In the genomic region with DNA sequence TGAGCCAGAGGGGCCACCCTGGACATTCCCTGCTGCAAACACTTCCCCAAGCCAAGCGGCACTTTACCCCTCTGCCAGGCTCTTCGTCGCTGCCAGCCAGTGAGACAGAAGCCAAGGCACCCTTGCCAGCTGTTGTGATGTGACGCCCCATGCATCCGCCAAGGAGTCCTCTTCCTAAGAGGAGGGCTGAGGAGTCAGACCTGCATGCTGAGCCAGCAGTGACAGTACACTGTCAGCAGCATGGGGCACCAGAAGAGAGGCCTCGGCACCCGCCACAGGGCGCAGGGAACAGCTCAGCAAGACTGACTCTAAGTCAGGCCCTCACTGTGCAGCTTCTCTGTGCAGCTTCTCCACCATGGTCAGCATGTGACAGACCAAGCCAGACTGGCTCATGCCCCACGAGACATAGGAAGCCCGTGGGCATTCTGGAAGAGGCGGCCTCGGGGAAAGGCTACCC, we compare ENCODE assay signal across 15 cellular contexts. TPM values are rescaled to one million over a fixed set of nuclear protein-coding genes. Genes with fewer than 3 reads are reported as not detected.
A peak's percentile ranks its signal among the peaks of the same experiment; 100 is the strongest.
DNase-seq lines count a peak whose midpoint lies in the region; ATAC-seq and TF ChIP-seq lines count a peak whose summit lies in the region.
"Had no signal": no experiment of that assay in that cellular context is flagged by ENCODE, and none has a peak within 500 bp of the region (broad histone marks: within the 10 kb centered on the region; RNA-seq: fewer than 3 reads in every experiment).

No MANE protein-coding gene starts in this region.

- H4K20me1 ChIP-seq in osteoblast (ENCODE audit: insufficient read depth, low read length) = peaks cover 56% of the 10 kb centered on the region

- no peaks in the 10 kb centered on the region for H3K27me3 ChIP-seq in right atrium auricular region
- H3K27me3 ChIP-seq in heart right ventricle = no peaks in the 10 kb centered on the region
- no peaks in the 10 kb centered on the region for H3K27me3 ChIP-seq in osteoblast (ENCODE audit: insufficient read depth, low read length)
- H3K27me3 ChIP-seq in dorsolateral prefrontal cortex = no peaks in the 10 kb centered on the region

- H3K79me2 ChIP-seq in osteoblast (ENCODE audit: insufficient read depth, low read length) = peaks cover 15% of the 10 kb centered on the region

- intact Hi-C loops in Right ventricle myocardium inferior (cut with DNase I) (no loop called here), heart right ventricle (cut with DNase I) (loop anchor here in 4 of 10 donors (5.0 to 10.0 kb wide), 5 partner anchors 42 to 303 kb away; a partner anchor contains a TSS), dorsolateral prefrontal cortex (cut with DNase I) (loop anchor here (5.0 kb wide), 2 partner anchors 208 to 233 kb away; no protein-coding TSS in a partner anchor)

- DNase-seq in Right ventricle myocardium inferior (ENCODE audit: missing footprints) (peak; percentile 74), right atrium auricular region (ENCODE audit: low spot score) (no peak), heart right ventricle (peak in 1 of 2 donors; percentile 61), osteoblast (ENCODE audit: insufficient read length, low spot score, missing footprints) (peak; percentile 69), dorsolateral prefrontal cortex (no peak), NCI-H2081 (lab: John Stamatoyannopoulos, UW) (no peak)
- DNase-seq: 8988T, COR-L47, NCI-H1048, NCI-H1694 had no signal

- no peak overlapping the region for H2AFZ ChIP-seq in osteoblast (ENCODE audit: low read length)

- ATAC-seq in Right ventricle myocardium inferior (peak; percentile 58), heart right ventricle (peak in 5 of 8 donors; percentile 23 to 66 (median 43)), HG03196 (IDR thresholded peaks at IDR 0.05; ENCODE audit: unreplicated experiment) (no peak), GM21529 (IDR thresholded peaks at IDR 0.05; ENCODE audit: unreplicated experiment) (no peak)
- ATAC-seq: K562 had no signal

- no peak overlapping the region for H3K4me3 ChIP-seq in right atrium auricular region
- no peak overlapping the region for H3K4me3 ChIP-seq in heart right ventricle
- no peak overlapping the region for H3K4me3 ChIP-seq in osteoblast (ENCODE audit: insufficient read depth, low read length)
- H3K4me3 ChIP-seq in dorsolateral prefrontal cortex = no peak overlapping the region
- H3K4me3 ChIP-seq: BLaER1 treated with 17β-estradiol and CSF1 and Interleukin-3, amounts not matched to agents 10 nM and 100 nM; K562; SK-N-MC had no signal

- H3K4me2 ChIP-seq in osteoblast (ENCODE audit: insufficient read depth, low read length) = no peak overlapping the region

- 74 to 79% methylated on average over 12 of the region's 12 CpGs for WGBS in heart right ventricle, 2 donors

- H3K9me3 ChIP-seq in right atrium auricular region (no peaks in the 10 kb centered on the region), heart right ventricle (no peaks in the 10 kb centered on the region), osteoblast (ENCODE audit: low read depth, low read length) (no peaks in the 10 kb centered on the region)
- H3K9me3 ChIP-seq: BLaER1 treated with 17β-estradiol and CSF1 and Interleukin-3, amounts not matched to agents 10 nM and 100 nM had no signal

- H3K27ac ChIP-seq in right atrium auricular region = no peak overlapping the region
- no peak overlapping the region for H3K27ac ChIP-seq in heart right ventricle
- H3K27ac ChIP-seq in osteoblast (ENCODE audit: low read depth, low read length) = no peak overlapping the region
- peak overlapping the region in 2 of 59 donors; percentile 4 to 31 for H3K27ac ChIP-seq in dorsolateral prefrontal cortex
- H3K27ac ChIP-seq: BLaER1 treated with 17β-estradiol and CSF1 and Interleukin-3, amounts not matched to agents 10 nM and 100 nM; SK-N-MC had no signal

- H3K4me1 ChIP-seq in right atrium auricular region (peaks cover 0 to 29% of the 10 kb centered on the region in 2 donors), heart right ventricle (peaks cover 6 to 32% (median 22%) of the 10 kb centered on the region in 9 donors), osteoblast (ENCODE audit: insufficient read depth, low read length) (peaks cover 26% of the 10 kb centered on the region)

- H3K36me3 ChIP-seq in right atrium auricular region (peaks cover 19% of the 10 kb centered on the region), heart right ventricle (peaks cover 0 to 68% (median 16%) of the 10 kb centered on the region in 9 donors), osteoblast (ENCODE audit: insufficient read depth, low read length) (peaks cover 15% of the 10 kb centered on the region)

- TF ChIP-seq CTCF in right atrium auricular region (IDR thresholded peaks at IDR 0.05) (no peak), heart right ventricle (IDR thresholded peaks at IDR 0.05) (no peak), osteoblast (IDR thresholded peaks at IDR 0.05; ENCODE audit: extremely low read depth, low read depth, low read length) (no peak), dorsolateral prefrontal cortex (IDR thresholded peaks at IDR 0.05 in 54 of 56, conservative IDR thresholded peaks at IDR 0.05 in 2 of 56; ENCODE audit: low read depth in 1 of 56, partially characterized antibody in 56 of 56) (no peak)

RNA-seq across cellular contexts. Expression of a gene that starts 26.4 kb away (rescaled TPM):
- total RNA-seq in Right ventricle myocardium inferior (16.5 TPM), right atrium auricular region (10 to 100 TPM; 12.9 to 28.8 TPM), heart right ventricle (10 to 100 TPM; 10.6 to 21.8 (median 15.5) TPM), osteoblast (16.8 and 19.2 TPM in 2 replicates), dorsolateral prefrontal cortex (10 to 100 TPM; 15.7 to 30.0 (median 20.6) TPM)
- 10 to 100 TPM in 1 of 2 donors, 1 to 10 TPM in 1; 7.7 to 18.6 TPM for polyA plus RNA-seq in heart right ventricle

RNA-seq across cellular contexts. Expression of a gene that starts 32.5 kb away (rescaled TPM):
- total RNA-seq in Right ventricle myocardium inferior = not detected
- 1 to 10 TPM in 1 of 2 donors, under 1 TPM in 1; 0.75 to 1.6 TPM for total RNA-seq in right atrium auricular region
- 1 to 10 TPM in 1 of 10 donors, under 1 TPM in 6, not detected in 3; 0.07 to 5.7 (median 0.38) TPM for total RNA-seq in heart right ventricle
- under 1 TPM in 1 of 2 donors, not detected in 1; 0.12 TPM for polyA plus RNA-seq in heart right ventricle
- not detected in 2 replicates for total RNA-seq in osteoblast
- total RNA-seq in dorsolateral prefrontal cortex = 1 to 10 TPM in 2 of 120 experiments, under 1 TPM in 99, not detected in 19; 0.14 to 2.2 (median 0.30) TPM
- polyA plus RNA-seq: K562 had no signal

Comparison
In these comparisons a context has a peak if more than half of its experiments do, and no peak if none do; other contexts are left out.
1. DNase-seq: peak in Right ventricle myocardium inferior (single experiment) and osteoblast (single experiment); none in right atrium auricular region (single experiment), dorsolateral prefrontal cortex (0 of 10) and NCI-H2081 (0 of 2).
2. ATAC-seq: peak in Right ventricle myocardium inferior (single experiment) and heart right ventricle (5 of 8); none in HG03196 (single experiment) and GM21529 (single experiment).